1 cellular context compared by ENCODE assay signal in the genomic region with DNA sequence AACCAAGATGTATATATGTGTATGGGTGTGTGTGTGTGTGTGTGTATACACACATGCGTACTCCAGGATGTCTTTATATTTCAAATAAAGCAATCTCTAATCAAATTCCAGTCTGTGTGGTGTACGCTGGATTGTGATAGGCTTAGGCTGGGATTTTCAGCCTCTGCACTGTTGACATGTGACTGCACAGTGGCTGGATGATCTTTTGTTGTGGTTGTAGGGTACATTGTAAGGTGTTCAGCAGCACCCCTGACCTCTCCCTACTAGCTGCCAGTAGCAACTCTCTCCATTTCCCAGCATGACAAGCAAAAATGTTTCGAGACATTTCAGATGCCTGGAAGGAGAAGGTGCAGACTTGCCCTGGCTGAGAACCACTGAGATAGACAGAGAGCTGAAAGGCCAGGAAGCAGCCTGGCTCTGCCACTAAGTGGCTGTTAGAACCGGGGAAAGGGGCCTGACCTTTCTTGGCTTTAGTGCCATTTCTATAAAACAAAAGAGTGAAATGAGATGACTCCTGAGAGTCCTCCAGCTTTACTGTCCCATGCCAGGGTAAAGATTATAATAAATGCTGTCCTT.
TF ChIP-seq lines count a peak whose summit lies in the region.

No MANE protein-coding gene starts in this region.

TF ChIP-seq in WTC11, 78 proteins besides CTCF, POLR2A, EP300 and RAD21 (continued from another document):
- TF ChIP-seq, protein P1, sequence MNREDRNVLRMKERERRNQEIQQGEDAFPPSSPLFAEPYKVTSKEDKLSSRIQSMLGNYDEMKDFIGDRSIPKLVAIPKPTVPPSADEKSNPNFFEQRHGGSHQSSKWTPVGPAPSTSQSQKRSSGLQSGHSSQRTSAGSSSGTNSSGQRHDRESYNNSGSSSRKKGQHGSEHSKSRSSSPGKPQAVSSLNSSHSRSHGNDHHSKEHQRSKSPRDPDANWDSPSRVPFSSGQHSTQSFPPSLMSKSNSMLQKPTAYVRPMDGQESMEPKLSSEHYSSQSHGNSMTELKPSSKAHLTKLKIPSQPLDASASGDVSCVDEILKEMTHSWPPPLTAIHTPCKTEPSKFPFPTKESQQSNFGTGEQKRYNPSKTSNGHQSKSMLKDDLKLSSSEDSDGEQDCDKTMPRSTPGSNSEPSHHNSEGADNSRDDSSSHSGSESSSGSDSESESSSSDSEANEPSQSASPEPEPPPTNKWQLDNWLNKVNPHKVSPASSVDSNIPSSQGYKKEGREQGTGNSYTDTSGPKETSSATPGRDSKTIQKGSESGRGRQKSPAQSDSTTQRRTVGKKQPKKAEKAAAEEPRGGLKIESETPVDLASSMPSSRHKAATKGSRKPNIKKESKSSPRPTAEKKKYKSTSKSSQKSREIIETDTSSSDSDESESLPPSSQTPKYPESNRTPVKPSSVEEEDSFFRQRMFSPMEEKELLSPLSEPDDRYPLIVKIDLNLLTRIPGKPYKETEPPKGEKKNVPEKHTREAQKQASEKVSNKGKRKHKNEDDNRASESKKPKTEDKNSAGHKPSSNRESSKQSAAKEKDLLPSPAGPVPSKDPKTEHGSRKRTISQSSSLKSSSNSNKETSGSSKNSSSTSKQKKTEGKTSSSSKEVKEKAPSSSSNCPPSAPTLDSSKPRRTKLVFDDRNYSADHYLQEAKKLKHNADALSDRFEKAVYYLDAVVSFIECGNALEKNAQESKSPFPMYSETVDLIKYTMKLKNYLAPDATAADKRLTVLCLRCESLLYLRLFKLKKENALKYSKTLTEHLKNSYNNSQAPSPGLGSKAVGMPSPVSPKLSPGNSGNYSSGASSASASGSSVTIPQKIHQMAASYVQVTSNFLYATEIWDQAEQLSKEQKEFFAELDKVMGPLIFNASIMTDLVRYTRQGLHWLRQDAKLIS (CRISPR knock-in tag; IDR thresholded peaks at IDR 0.05; ENCODE audit: borderline replicate concordance): no peak
